33 cellular contexts compared by ENCODE assay signal in the genomic region with DNA sequence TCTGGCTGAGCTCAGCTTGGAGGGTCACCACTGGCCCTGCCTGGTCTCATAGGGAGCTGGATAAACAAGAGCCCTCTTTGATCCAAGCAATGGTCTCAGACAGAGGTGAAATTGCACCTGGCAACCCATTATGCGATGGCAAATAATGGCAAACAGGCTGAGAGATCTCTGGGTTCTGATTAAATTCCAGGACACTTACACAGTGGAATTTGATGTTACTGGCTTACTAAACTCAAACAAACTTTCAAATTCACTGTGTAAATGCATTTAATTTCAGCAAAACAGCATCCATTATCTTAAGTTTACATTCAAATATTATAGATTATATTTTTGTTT. TPM values are rescaled to one million over a fixed set of nuclear protein-coding genes. Genes with fewer than 3 reads are reported as not detected.
A peak's percentile ranks its signal among the peaks of the same experiment; 100 is the strongest.
DNase-seq lines count a peak whose midpoint lies in the region; ATAC-seq, FAIRE-seq and TF ChIP-seq lines count a peak whose summit lies in the region.
"Had no signal": no experiment of that assay in that cellular context is flagged by ENCODE, and none has a peak within 500 bp of the region (broad histone marks: within the 10 kb centered on the region; RNA-seq: fewer than 3 reads in every experiment).

No MANE protein-coding gene starts in this region.

- H3K27me3 ChIP-seq in PC-3 (ENCODE audit: low read length) (no peaks in the 10 kb centered on the region), endodermal cell (ENCODE audit: control insufficient read depth, insufficient read depth, low read length, poor library complexity, severe bottlenecking) (no peaks in the 10 kb centered on the region), mesenchymal stem cell (ENCODE audit: control insufficient read depth in 1 of 2, insufficient read depth in 1 of 2, low read length in 2 of 2) (no peaks in the 10 kb centered on the region)
- H3K27me3 ChIP-seq in effector memory CD4-positive, alpha-beta T cell (replicated peaks; ENCODE audit: control insufficient read depth, insufficient read depth, low read length, poor library complexity, severe bottlenecking): no peaks in the 10 kb centered on the region
- H3K27me3 ChIP-seq: transverse colon had no signal

- H3K9ac ChIP-seq in PC-3 (ENCODE audit: low read length) (peak overlapping the region; percentile 40), endodermal cell (ENCODE audit: extremely low read depth, low read length, poor library complexity, severe bottlenecking) (no peak overlapping the region), mesenchymal stem cell (ENCODE audit: low read length) (no peak overlapping the region), kidney (ENCODE audit: low read length in 2 of 2) (no peak overlapping the region)

- no TSS peak for BruUV-seq in PC-3 (replicated peaks; lab: Mats Ljungman, UMichigan)

- peak overlapping the region; percentile 78 for H3K4me2 ChIP-seq in PC-3 (ENCODE audit: low read length)
- no peak overlapping the region for H3K4me2 ChIP-seq in mesenchymal stem cell (ENCODE audit: low read length, poor library complexity, severe bottlenecking)

- H4K8ac ChIP-seq in mesenchymal stem cell (ENCODE audit: low read length): no peak overlapping the region

- no peak overlapping the region for H2BK120ac ChIP-seq in mesenchymal stem cell (ENCODE audit: low read depth, low read length)

- H3K36me3 ChIP-seq in PC-3 (ENCODE audit: low read depth, low read length) (no peaks in the 10 kb centered on the region), endodermal cell (ENCODE audit: control insufficient read depth, insufficient read depth, low read length) (no peaks in the 10 kb centered on the region), mesenchymal stem cell (ENCODE audit: control insufficient read depth in 1 of 2, insufficient read depth in 2 of 2, low read depth in 1 of 2, low read length in 2 of 2) (no peaks in the 10 kb centered on the region), kidney (ENCODE audit: control insufficient read depth in 1 of 2, insufficient read depth in 2 of 2, low read length in 2 of 2) (no peaks in the 10 kb centered on the region)
- H3K36me3 ChIP-seq in effector memory CD4-positive, alpha-beta T cell (ENCODE audit: control insufficient read depth, insufficient read depth, low read length): no peaks in the 10 kb centered on the region
- H3K36me3 ChIP-seq: HAP-1, transverse colon had no signal

- no peak overlapping the region for H3K14ac ChIP-seq in mesenchymal stem cell (ENCODE audit: low read length in 2 of 2)

- H4K91ac ChIP-seq in mesenchymal stem cell (ENCODE audit: low read length): no peak overlapping the region

- H3K4me3 ChIP-seq in PC-3 (ENCODE audit: low read length) (peak overlapping the region; percentile 39), endodermal cell (ENCODE audit: low read length) (no peak overlapping the region), mesenchymal stem cell (ENCODE audit: insufficient read depth in 1 of 2, low read depth in 1 of 2, low read length in 2 of 2) (no peak overlapping the region), kidney (ENCODE audit: low read length in 2 of 2) (no peak overlapping the region)
- H3K4me3 ChIP-seq in effector memory CD4-positive, alpha-beta T cell (ENCODE audit: insufficient read depth, low read depth, low read length, poor library complexity, severe bottlenecking): no peak overlapping the region
- H3K4me3 ChIP-seq: HAP-1, transverse colon had no signal

- no peak overlapping the region for H2BK12ac ChIP-seq in mesenchymal stem cell (ENCODE audit: low read length in 2 of 2)

- H3K9me3 ChIP-seq in PC-3 (ENCODE audit: low read length) (no peaks in the 10 kb centered on the region), endodermal cell (ENCODE audit: control insufficient read depth, low read length) (no peaks in the 10 kb centered on the region), mesenchymal stem cell (ENCODE audit: control insufficient read depth, low read length) (no peaks in the 10 kb centered on the region), kidney (ENCODE audit: control insufficient read depth in 1 of 2, low read length in 2 of 2) (no peaks in the 10 kb centered on the region)
- H3K9me3 ChIP-seq in effector memory CD4-positive, alpha-beta T cell (ENCODE audit: control insufficient read depth, low read length): no peaks in the 10 kb centered on the region
- H3K9me3 ChIP-seq: HAP-1, transverse colon had no signal

- H3K27me3 Mint-ChIP-seq in endodermal cell (ENCODE audit: insufficient read depth): no peaks in the 10 kb centered on the region
- H3K27me3 Mint-ChIP-seq: activated naive CD4-positive, alpha-beta T cell treated with anti-CD3 and anti-CD28 coated beads, Interleukin-2, amount 50 U/mL, for 24 hours; dendritic cell treated with granulocyte-macrophage colony-stimulating factor and Interleukin-4, amounts not matched to agents 40 ng/mL and 50 ng/mL, for 4 days had no signal

- peaks cover 24% of the 10 kb centered on the region for H3F3A ChIP-seq in PC-3 (ENCODE audit: low read length, unreplicated experiment)

- intact Hi-C loops in PC-3 (cut with micrococcal nuclease): loop anchor here (10.0 kb wide), 1 partner anchor 515 kb away; no protein-coding TSS in a partner anchor
- intact Hi-C loops in kidney (cut with DNase I): no loop called here

- H3K4me3 Mint-ChIP-seq in endodermal cell: no peak overlapping the region
- H3K4me3 Mint-ChIP-seq: B cell; CD8-positive, alpha-beta memory T cell; dendritic cell treated with granulocyte-macrophage colony-stimulating factor and Interleukin-4, amounts not matched to agents 40 ng/mL and 50 ng/mL, for 4 days; neural crest cell had no signal

- no peak overlapping the region for H3K18ac ChIP-seq in mesenchymal stem cell (ENCODE audit: low read depth in 1 of 2, low read length in 2 of 2)

- no peaks in the 10 kb centered on the region for H4K20me1 ChIP-seq in PC-3 (ENCODE audit: low read length)

- H3K4me1 Mint-ChIP-seq in endodermal cell: peaks cover 77% of the 10 kb centered on the region

- no peak overlapping the region for H2BK15ac ChIP-seq in mesenchymal stem cell (ENCODE audit: low read depth, poor library complexity, severe bottlenecking)

- POLR2A ChIA-PET in PC-3 (lab: Charles Lee; ENCODE audit: unreplicated experiment): interaction anchor here (0.5 kb wide), 1 partner anchor 76 kb away, joined by 3 read pairs; no protein-coding TSS in a partner anchor

- CTCF ChIA-PET in PC-3 (lab: Charles Lee): no interaction called here

- peak overlapping the region; percentile 5 to 14 for H3K4ac ChIP-seq in mesenchymal stem cell (ENCODE audit: low read depth in 1 of 2, low read length in 2 of 2)

- H3K79me2 ChIP-seq in PC-3 (ENCODE audit: low read length): no peaks in the 10 kb centered on the region

- WGBS in endodermal cell (ENCODE audit: insufficient coverage in 1 of 2, insufficient read length in 1 of 2), 2 experiments: 65% methylated on average over 1 of the region's 1 CpG; no CpG with 5 or more reads in 1 of the 2 experiments
- WGBS in mesenchymal stem cell: 100% methylated on average over 1 of the region's 1 CpG

- peak; percentile 28 for DNase-seq in SIG-M5 treated with dmso at 0.1 percent for 504 hours (lab: John Stamatoyannopoulos, UW; ENCODE audit: unreplicated experiment)
- DNase-seq in SIG-M5 (lab: John Stamatoyannopoulos, UW): no peak
- peak; percentile 81 for DNase-seq in PC-3
- no peak for DNase-seq in endodermal cell
- DNase-seq in mesenchymal stem cell: no peak
- DNase-seq in effector memory CD4-positive, alpha-beta T cell: no peak
- DNase-seq in kidney: no peak
- DNase-seq: activated CD4-positive, alpha-beta T cell treated with anti-CD3 and anti-CD28 coated beads, Interleukin-2, amount 50 U/mL, for 48 hours; activated CD8-positive, alpha-beta memory T cell treated with anti-CD3 and anti-CD28 coated beads, Interleukin-2, amount 50 U/mL, for 48 hours; anterior cingulate cortex; caudate nucleus; CD8-positive, alpha-beta memory T cell; DMS153; GDM1; glutamatergic neuron; KBM-7; NCI-H1417 treated with DMSO at 0.1 percent for 48 hours; NCI-H446; OCI-M1; right cardiac atrium; SHP77 treated with DMSO at 0.1 percent for 48 hours; stimulated activated CD4-positive, alpha-beta T cell treated with anti-CD3 and anti-CD28 coated beads, Interleukin-2, amount 100 ng/mL, for 48 hours; transverse colon had no signal

- no peaks in the 10 kb centered on the region for H3K36me3 Mint-ChIP-seq in endodermal cell (ENCODE audit: low read depth)
- H3K36me3 Mint-ChIP-seq: activated naive CD4-positive, alpha-beta T cell treated with anti-CD3 and anti-CD28 coated beads, Interleukin-2, amount 50 U/mL, for 24 hours; CD8-positive, alpha-beta memory T cell had no signal

- H2AK5ac ChIP-seq in mesenchymal stem cell (ENCODE audit: low read length, severe bottlenecking): peak overlapping the region; percentile 5

- H3K23ac ChIP-seq in mesenchymal stem cell (ENCODE audit: low read length in 2 of 2): no peak overlapping the region

- FAIRE-seq in kidney (lab: Jason Lieb, UNC): no peak
- FAIRE-seq: endometrium, islet of Langerhans had no signal

- H3K79me1 ChIP-seq in mesenchymal stem cell (replicated peaks; ENCODE audit: low read length, poor library complexity, severe bottlenecking): no peaks in the 10 kb centered on the region

- H3K9me2 ChIP-seq in PC-3 (replicated peaks; ENCODE audit: low read length): no peaks in the 10 kb centered on the region

- H3K27ac ChIP-seq in PC-3 (ENCODE audit: low read length): peak overlapping the region; percentile 90
- no peak overlapping the region for H3K27ac ChIP-seq in endodermal cell (ENCODE audit: low read depth, low read length)
- H3K27ac ChIP-seq in mesenchymal stem cell (ENCODE audit: low read length, poor library complexity, severe bottlenecking): no peak overlapping the region
- no peak overlapping the region for H3K27ac ChIP-seq in effector memory CD4-positive, alpha-beta T cell (ENCODE audit: insufficient read depth, low read length, poor library complexity, severe bottlenecking)
- H3K27ac ChIP-seq in kidney (ENCODE audit: low read depth in 2 of 2, low read length in 2 of 2): no peak overlapping the region
- H3K27ac ChIP-seq: transverse colon had no signal

- H3K9me3 Mint-ChIP-seq in endodermal cell: no peaks in the 10 kb centered on the region
- H3K9me3 Mint-ChIP-seq: activated naive CD4-positive, alpha-beta T cell treated with anti-CD3 and anti-CD28 coated beads, Interleukin-2, amount 50 U/mL, for 24 hours; activated T-helper 2 cell treated with anti-CD3 and anti-CD28 coated beads, Interferon-gamma antibody, Interleukin-2, Interleukin-4, amounts not matched to agents 10 μg/mL and 5 μg/mL and 100 μg/mL, durations not matched to agents 14 hours and 24 hours and 36 hours; CD8-positive, alpha-beta memory T cell; dendritic cell treated with granulocyte-macrophage colony-stimulating factor and Interleukin-4, amounts not matched to agents 40 ng/mL and 50 ng/mL, for 4 days; neural crest cell had no signal

- peak overlapping the region; percentile 63 for H3K27ac Mint-ChIP-seq in endodermal cell
- H3K27ac Mint-ChIP-seq: B cell; dendritic cell treated with granulocyte-macrophage colony-stimulating factor and Interleukin-4, amounts not matched to agents 40 ng/mL and 50 ng/mL, for 4 days had no signal

- H2AFZ ChIP-seq in PC-3 (ENCODE audit: low read length) (no peak overlapping the region), mesenchymal stem cell (ENCODE audit: low read depth, low read length) (no peak overlapping the region)

- TF ChIP-seq CTCF in PC-3 (conservative IDR thresholded peaks at IDR 0.05; ENCODE audit: low read depth, low read length) (no peak), endodermal cell (conservative IDR thresholded peaks at IDR 0.05) (no peak), kidney (IDR thresholded peaks at IDR 0.05; ENCODE audit: borderline replicate concordance, extremely low read depth, insufficient read depth) (no peak)

- ATAC-seq in PC-3 (peak; percentile 6), HG03139 (IDR thresholded peaks at IDR 0.05; ENCODE audit: unreplicated experiment) (no peak)
- ATAC-seq: right cardiac atrium had no signal

- H3K4me1 ChIP-seq in PC-3 (ENCODE audit: insufficient read depth, low read length): peaks cover 82% of the 10 kb centered on the region
- H3K4me1 ChIP-seq in endodermal cell (ENCODE audit: control insufficient read depth, insufficient read depth, low read length): peaks cover 33% of the 10 kb centered on the region
- peaks cover 6% of the 10 kb centered on the region for H3K4me1 ChIP-seq in mesenchymal stem cell (ENCODE audit: control insufficient read depth, insufficient read depth, low read depth, low read length)
- H3K4me1 ChIP-seq in effector memory CD4-positive, alpha-beta T cell (ENCODE audit: control insufficient read depth, insufficient read depth, low read length, poor library complexity, severe bottlenecking): peaks cover 2% of the 10 kb centered on the region
- H3K4me1 ChIP-seq in kidney (ENCODE audit: control insufficient read depth in 1 of 2, insufficient read depth in 1 of 2, low read depth in 1 of 2, low read length in 2 of 2): peaks cover 0 to 8% of the 10 kb centered on the region in 2 donors
- H3K4me1 ChIP-seq: HAP-1 had no signal

- H2BK5ac ChIP-seq in mesenchymal stem cell (ENCODE audit: low read depth, low read length, poor library complexity, severe bottlenecking): no peak overlapping the region

RNA-seq across cellular contexts. Expression of gene STAT4, which starts 19.5 kb away (rescaled TPM):
- 1.6 and 2.2 TPM in 2 replicates for total RNA-seq in PC-3 (2014; rRNA removed)
- total RNA-seq in endodermal cell: 1 to 10 TPM; 3.2 to 8.8 TPM
- polyA plus RNA-seq in endodermal cell (2013, experiment 1 of 2): 2.2 TPM
- polyA plus RNA-seq in endodermal cell (2013, experiment 2 of 2): 3.2 TPM
- 1.1 TPM for polyA plus RNA-seq in mesenchymal stem cell (2013, experiment 1 of 2)
- polyA plus RNA-seq in mesenchymal stem cell (2013, experiment 2 of 2): 1.0 TPM
- total RNA-seq in kidney: 8.5 TPM
- 1.2 TPM for polyA plus RNA-seq in kidney (ENCODE audit: insufficient read depth, low read depth, low replicate concordance)
- total RNA-seq: HT1080 had no signal

Comparison
In these comparisons a context has a peak if more than half of its experiments do, and no peak if none do; other contexts are left out.
1. DNase-seq: peak in SIG-M5 treated with dmso at 0.1 percent for 504 hours (single experiment) and PC-3 (single experiment); none in SIG-M5 (single experiment), endodermal cell (single experiment), mesenchymal stem cell (single experiment), effector memory CD4-positive, alpha-beta T cell (0 of 3) and kidney (single experiment).